1 cellular context compared by ENCODE assay signal in the genomic region with DNA sequence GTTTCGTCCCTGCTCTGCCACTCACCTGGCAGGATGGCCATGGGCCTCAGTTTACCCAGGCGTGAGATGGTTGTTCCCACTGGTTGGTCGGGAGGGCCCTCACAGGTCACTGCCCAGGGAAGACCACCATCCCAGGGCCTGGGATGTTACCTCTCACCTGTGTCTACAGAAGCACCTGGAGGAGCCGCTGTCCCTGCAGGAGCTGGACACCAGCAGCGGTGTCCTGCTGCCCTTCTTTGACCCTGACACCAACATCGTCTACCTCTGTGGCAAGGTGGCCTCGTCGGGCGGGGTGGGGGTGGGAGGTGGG.
A peak's percentile ranks its signal among the peaks of the same experiment; 100 is the strongest.
TF ChIP-seq lines count a peak whose summit lies in the region.

No MANE protein-coding gene starts in this region.

TF ChIP-seq in HepG2, 621 proteins besides CTCF, POLR2A, EP300 and RAD21:
- 0 out of 2 replicates have a peak, but pooled peaks have one; percentile 35 for TF ChIP-seq ZNF296 (CRISPR knock-in tag; conservative IDR thresholded peaks at IDR 0.05)
- 0 out of 2 replicates have a peak, but pooled peaks have one; percentile 28 for TF ChIP-seq CENPT (CRISPR knock-in tag; IDR thresholded peaks at IDR 0.05; ENCODE audit: low read depth)
- TF ChIP-seq, protein P1, sequence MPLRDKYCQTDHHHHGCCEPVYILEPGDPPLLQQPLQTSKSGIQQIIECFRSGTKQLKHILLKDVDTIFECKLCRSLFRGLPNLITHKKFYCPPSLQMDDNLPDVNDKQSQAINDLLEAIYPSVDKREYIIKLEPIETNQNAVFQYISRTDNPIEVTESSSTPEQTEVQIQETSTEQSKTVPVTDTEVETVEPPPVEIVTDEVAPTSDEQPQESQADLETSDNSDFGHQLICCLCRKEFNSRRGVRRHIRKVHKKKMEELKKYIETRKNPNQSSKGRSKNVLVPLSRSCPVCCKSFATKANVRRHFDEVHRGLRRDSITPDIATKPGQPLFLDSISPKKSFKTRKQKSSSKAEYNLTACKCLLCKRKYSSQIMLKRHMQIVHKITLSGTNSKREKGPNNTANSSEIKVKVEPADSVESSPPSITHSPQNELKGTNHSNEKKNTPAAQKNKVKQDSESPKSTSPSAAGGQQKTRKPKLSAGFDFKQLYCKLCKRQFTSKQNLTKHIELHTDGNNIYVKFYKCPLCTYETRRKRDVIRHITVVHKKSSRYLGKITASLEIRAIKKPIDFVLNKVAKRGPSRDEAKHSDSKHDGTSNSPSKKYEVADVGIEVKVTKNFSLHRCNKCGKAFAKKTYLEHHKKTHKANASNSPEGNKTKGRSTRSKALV (CRISPR knock-in tag; IDR thresholded peaks at IDR 0.05), result no peak
- TF ChIP-seq ZNF788 (CRISPR knock-in tag; IDR thresholded peaks at IDR 0.05; ENCODE audit: borderline replicate concordance), result 0 out of 2 replicates have a peak, but pooled peaks have one; percentile 3
- TF ChIP-seq, protein P2, sequence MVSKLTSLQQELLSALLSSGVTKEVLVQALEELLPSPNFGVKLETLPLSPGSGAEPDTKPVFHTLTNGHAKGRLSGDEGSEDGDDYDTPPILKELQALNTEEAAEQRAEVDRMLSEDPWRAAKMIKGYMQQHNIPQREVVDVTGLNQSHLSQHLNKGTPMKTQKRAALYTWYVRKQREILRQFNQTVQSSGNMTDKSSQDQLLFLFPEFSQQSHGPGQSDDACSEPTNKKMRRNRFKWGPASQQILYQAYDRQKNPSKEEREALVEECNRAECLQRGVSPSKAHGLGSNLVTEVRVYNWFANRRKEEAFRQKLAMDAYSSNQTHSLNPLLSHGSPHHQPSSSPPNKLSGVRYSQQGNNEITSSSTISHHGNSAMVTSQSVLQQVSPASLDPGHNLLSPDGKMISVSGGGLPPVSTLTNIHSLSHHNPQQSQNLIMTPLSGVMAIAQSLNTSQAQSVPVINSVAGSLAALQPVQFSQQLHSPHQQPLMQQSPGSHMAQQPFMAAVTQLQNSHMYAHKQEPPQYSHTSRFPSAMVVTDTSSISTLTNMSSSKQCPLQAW (CRISPR knock-in tag; IDR thresholded peaks at IDR 0.05), result 0 out of 2 replicates have a peak, but pooled peaks have one; percentile 38
- no peak for TF ChIP-seq ZNF407 (CRISPR knock-in tag; IDR thresholded peaks at IDR 0.05; ENCODE audit: not compliant biosample characterization)
- TF ChIP-seq NFE2L2 (IDR thresholded peaks at IDR 0.05; ENCODE audit: low read length), result no peak
- peak; percentile 4; the same call in 1 of the 2 replicates for TF ChIP-seq ZBTB34 (CRISPR knock-in tag; IDR thresholded peaks at IDR 0.05)
- no peak for TF ChIP-seq ZNF670 (CRISPR knock-in tag; IDR thresholded peaks at IDR 0.05; ENCODE audit: borderline replicate concordance)
